In genomic region chrX:31224321-31225012, GRCh38 we compare ENCODE assay signal across 23 cellular contexts.
A peak's percentile ranks its signal among the peaks of the same experiment; 100 is the strongest.
DNase-seq lines count a peak whose midpoint lies in the region; ATAC-seq, FAIRE-seq and TF ChIP-seq lines count a peak whose summit lies in the region.
"Had no signal": no experiment of that assay in that cellular context is flagged by ENCODE, and none has a peak within 500 bp of the region (broad histone marks: within the 10 kb centered on the region; RNA-seq: fewer than 3 reads in every experiment).

No MANE protein-coding gene starts in this region.

- H3K27me3 ChIP-seq in SU-DHL-6 (ENCODE audit: low read length) (no peaks in the 10 kb centered on the region), esophagus squamous epithelium (no peaks in the 10 kb centered on the region), suprapubic skin (no peaks in the 10 kb centered on the region), small intestine (ENCODE audit: control insufficient read depth in 2 of 2, insufficient read depth in 2 of 2, low read length in 2 of 2) (no peaks in the 10 kb centered on the region)
- H3K27me3 ChIP-seq: BE2C, transverse colon had no signal

- TF ChIP-seq EP300 in suprapubic skin (IDR thresholded peaks at IDR 0.05) = no peak

- no peaks in the 10 kb centered on the region for H3K9me3 Mint-ChIP-seq in activated naive CD8-positive, alpha-beta T cell treated with anti-CD3 and anti-CD28 coated beads, Interleukin-2, amount 50 U/mL, for 24 hours
- H3K9me3 Mint-ChIP-seq: activated CD4-positive, alpha-beta memory T cell treated with anti-CD3 and anti-CD28 coated beads for 36 hours; T-helper 2 cell treated with Interferon-gamma antibody and Interleukin-4, amounts not matched to agents 5 μg/mL and 100 μg/mL, for 36 hours had no signal

- peak overlapping the region; percentile 10; the same call in 1 of the 2 replicates for H3K9ac ChIP-seq in SU-DHL-6 (ENCODE audit: low read length)
- H3K9ac ChIP-seq: SK-N-SH had no signal

- H3K4me3 ChIP-seq in SU-DHL-6 (ENCODE audit: insufficient read depth, low read length, poor library complexity, severe bottlenecking) (no peak overlapping the region), esophagus squamous epithelium (no peak overlapping the region), suprapubic skin (no peak overlapping the region), small intestine (ENCODE audit: low read depth in 1 of 2, low read length in 2 of 2) (no peak overlapping the region)
- H3K4me3 ChIP-seq: prostate gland, transverse colon had no signal

- H3F3A ChIP-seq in SU-DHL-6 (ENCODE audit: insufficient read depth) = peaks cover 10% of the 10 kb centered on the region

- no peak for TF ChIP-seq CTCF in SU-DHL-6 (IDR thresholded peaks at IDR 0.05; ENCODE audit: insufficient read depth, low read length, poor library complexity, severe bottlenecking)
- no peak for TF ChIP-seq CTCF in esophagus squamous epithelium (IDR thresholded peaks at IDR 0.05)
- TF ChIP-seq CTCF in suprapubic skin (IDR thresholded peaks at IDR 0.05) = no peak

- H3K4me1 ChIP-seq in esophagus squamous epithelium (peaks cover 0 to 14% (median 0%) of the 10 kb centered on the region in 3 donors), suprapubic skin (peaks cover 19% of the 10 kb centered on the region), small intestine (ENCODE audit: control insufficient read depth in 2 of 2, insufficient read depth in 1 of 2, low read depth in 1 of 2, low read length in 1 of 2) (no peaks in the 10 kb centered on the region)
- H3K4me1 ChIP-seq: BE2C, prostate gland, transverse colon had no signal

- peaks cover 44% of the 10 kb centered on the region; the same call in 1 of the 2 replicates for H3K79me2 ChIP-seq in SU-DHL-6 (ENCODE audit: insufficient read depth, low read length)

- H3K36me3 ChIP-seq in SU-DHL-6 (ENCODE audit: low read length) = no peaks in the 10 kb centered on the region; the same call in 1 of the 2 replicates
- no peaks in the 10 kb centered on the region for H3K36me3 ChIP-seq in esophagus squamous epithelium
- H3K36me3 ChIP-seq in suprapubic skin = no peaks in the 10 kb centered on the region
- no peaks in the 10 kb centered on the region for H3K36me3 ChIP-seq in small intestine (ENCODE audit: control insufficient read depth in 2 of 2, insufficient read depth in 2 of 2, low read length in 2 of 2)
- H3K36me3 ChIP-seq: BE2C, prostate gland, transverse colon had no signal

- no peaks in the 10 kb centered on the region for H4K20me1 ChIP-seq in SU-DHL-6 (ENCODE audit: low read depth, low read length)

- FAIRE-seq in small intestine (lab: Jason Lieb, UNC) = no peak
- FAIRE-seq: H1 had no signal

- H3K36me3 Mint-ChIP-seq in activated naive CD8-positive, alpha-beta T cell treated with anti-CD3 and anti-CD28 coated beads, Interleukin-2, amount 50 U/mL, for 24 hours (ENCODE audit: low read depth) = no peaks in the 10 kb centered on the region
- H3K36me3 Mint-ChIP-seq: activated CD4-positive, alpha-beta memory T cell treated with anti-CD3 and anti-CD28 coated beads for 36 hours; IgD-negative memory B cell had no signal

- H3K4me1 Mint-ChIP-seq in activated naive CD8-positive, alpha-beta T cell treated with anti-CD3 and anti-CD28 coated beads, Interleukin-2, amount 50 U/mL, for 24 hours = no peaks in the 10 kb centered on the region

- peak; percentile 32 for ATAC-seq in HG03469 (IDR thresholded peaks at IDR 0.05; ENCODE audit: unreplicated experiment)
- no peak for ATAC-seq in activated naive CD8-positive, alpha-beta T cell treated with anti-CD3 and anti-CD28 coated beads, Interleukin-2, amount 50 U/mL, for 24 hours
- ATAC-seq: left lobe of liver; stimulated activated naive CD8-positive, alpha-beta T cell treated with anti-CD3 and anti-CD28 coated beads, Interleukin-15, Interleukin-2, amounts not matched to agents 100 U/mL and 50 U/mL, for 24 hours had no signal

- no peaks in the 10 kb centered on the region for H3K27me3 Mint-ChIP-seq in activated naive CD8-positive, alpha-beta T cell treated with anti-CD3 and anti-CD28 coated beads, Interleukin-2, amount 50 U/mL, for 24 hours
- H3K27me3 Mint-ChIP-seq: activated CD4-positive, alpha-beta memory T cell treated with anti-CD3 and anti-CD28 coated beads for 36 hours; IgD-negative memory B cell had no signal

- no peak overlapping the region for H3K4me3 Mint-ChIP-seq in activated naive CD8-positive, alpha-beta T cell treated with anti-CD3 and anti-CD28 coated beads, Interleukin-2, amount 50 U/mL, for 24 hours
- H3K4me3 Mint-ChIP-seq: activated CD4-positive, alpha-beta memory T cell treated with anti-CD3 and anti-CD28 coated beads for 36 hours; IgD-negative memory B cell; neural crest cell; T-helper 2 cell treated with Interferon-gamma antibody and Interleukin-4, amounts not matched to agents 5 μg/mL and 100 μg/mL, for 36 hours had no signal

- intact Hi-C loops in esophagus squamous epithelium (cut with DNase I) = no loop called here

- DNase-seq in esophagus squamous epithelium (lab: John Stamatoyannopoulos, UW) = no peak
- DNase-seq in suprapubic skin (ENCODE audit: low spot score in 2 of 2) = no peak
- no peak for DNase-seq in NCI-H1694 (lab: John Stamatoyannopoulos, UW)
- no peak for DNase-seq in small intestine
- DNase-seq in activated naive CD8-positive, alpha-beta T cell treated with anti-CD3 and anti-CD28 coated beads, Interleukin-2, amount 50 U/mL, for 24 hours = no peak
- DNase-seq: activated CD4-positive, alpha-beta memory T cell treated with anti-CD3 and anti-CD28 coated beads for 36 hours; activated gamma-delta T cell treated with Interleukin-2 at 50 U/mL for 16 hours; BE2C; Calu3; central memory CD4-positive, alpha-beta T cell; NCI-H1930; SK-N-SH; stimulated activated CD4-positive, alpha-beta T cell treated with anti-CD3 and anti-CD28 coated beads, Interleukin-2, amount 100 ng/mL, for 24 hours; stimulated activated naive CD8-positive, alpha-beta T cell treated with anti-CD3 and anti-CD28 coated beads, Interleukin-15, Interleukin-2, amounts not matched to agents 100 U/mL and 50 U/mL, for 24 hours; transverse colon had no signal

- 56 to 66% methylated on average over 5 of the region's 5 CpGs for WGBS in esophagus squamous epithelium, 2 donors
- WGBS in suprapubic skin = 80% methylated on average over 5 of the region's 5 CpGs
- WGBS in small intestine, 3 donors = 79 to 88% (median 86%) methylated on average over 5 of the region's 5 CpGs

- H3K9me2 ChIP-seq in SU-DHL-6 (replicated peaks; ENCODE audit: insufficient read depth, low read length) = no peaks in the 10 kb centered on the region
- H3K9me2 ChIP-seq: SK-N-SH had no signal

- TF ChIP-seq POLR2A in esophagus squamous epithelium (IDR thresholded peaks at IDR 0.05) (no peak), suprapubic skin (IDR thresholded peaks at IDR 0.05) (no peak)

- no peak overlapping the region for H2AFZ ChIP-seq in SU-DHL-6 (ENCODE audit: low read depth, low read length, severe bottlenecking)

- H3K27ac Mint-ChIP-seq in activated naive CD8-positive, alpha-beta T cell treated with anti-CD3 and anti-CD28 coated beads, Interleukin-2, amount 50 U/mL, for 24 hours = no peak overlapping the region
- H3K27ac Mint-ChIP-seq: activated CD4-positive, alpha-beta memory T cell treated with anti-CD3 and anti-CD28 coated beads for 36 hours; IgD-negative memory B cell; T-helper 2 cell treated with Interferon-gamma antibody and Interleukin-4, amounts not matched to agents 5 μg/mL and 100 μg/mL, for 36 hours had no signal

- H3K27ac ChIP-seq in SU-DHL-6 (ENCODE audit: low read depth, low read length) (peak overlapping the region; percentile 64), esophagus squamous epithelium (peak overlapping the region in 3 of 4 donors; percentile 36 to 61 (median 50)), suprapubic skin (peak overlapping the region; percentile 24), small intestine (ENCODE audit: low read depth in 1 of 2, low read length in 1 of 2) (no peak overlapping the region)
- H3K27ac ChIP-seq: prostate gland, transverse colon had no signal

- no peaks in the 10 kb centered on the region for H3K9me3 ChIP-seq in SU-DHL-6 (ENCODE audit: insufficient read depth, low read length)
- H3K9me3 ChIP-seq in esophagus squamous epithelium = no peaks in the 10 kb centered on the region
- no peaks in the 10 kb centered on the region for H3K9me3 ChIP-seq in suprapubic skin
- H3K9me3 ChIP-seq in small intestine (ENCODE audit: control insufficient read depth, low read depth) = no peaks in the 10 kb centered on the region
- H3K9me3 ChIP-seq: BE2C, prostate gland, SK-N-SH, transverse colon had no signal

- peak overlapping the region; percentile 52 for H3K4me2 ChIP-seq in SU-DHL-6 (ENCODE audit: low read depth, low read length, poor library complexity, severe bottlenecking)
- H3K4me2 ChIP-seq: SK-N-SH had no signal

Comparison
In these comparisons a context has a peak if more than half of its experiments do, and no peak if none do; other contexts are left out.
1. H3K27ac ChIP-seq: peak in SU-DHL-6 (single experiment), esophagus squamous epithelium (3 of 4) and suprapubic skin (single experiment); none in small intestine (0 of 2).